9 cellular contexts compared by ENCODE assay signal in the genomic region with DNA sequence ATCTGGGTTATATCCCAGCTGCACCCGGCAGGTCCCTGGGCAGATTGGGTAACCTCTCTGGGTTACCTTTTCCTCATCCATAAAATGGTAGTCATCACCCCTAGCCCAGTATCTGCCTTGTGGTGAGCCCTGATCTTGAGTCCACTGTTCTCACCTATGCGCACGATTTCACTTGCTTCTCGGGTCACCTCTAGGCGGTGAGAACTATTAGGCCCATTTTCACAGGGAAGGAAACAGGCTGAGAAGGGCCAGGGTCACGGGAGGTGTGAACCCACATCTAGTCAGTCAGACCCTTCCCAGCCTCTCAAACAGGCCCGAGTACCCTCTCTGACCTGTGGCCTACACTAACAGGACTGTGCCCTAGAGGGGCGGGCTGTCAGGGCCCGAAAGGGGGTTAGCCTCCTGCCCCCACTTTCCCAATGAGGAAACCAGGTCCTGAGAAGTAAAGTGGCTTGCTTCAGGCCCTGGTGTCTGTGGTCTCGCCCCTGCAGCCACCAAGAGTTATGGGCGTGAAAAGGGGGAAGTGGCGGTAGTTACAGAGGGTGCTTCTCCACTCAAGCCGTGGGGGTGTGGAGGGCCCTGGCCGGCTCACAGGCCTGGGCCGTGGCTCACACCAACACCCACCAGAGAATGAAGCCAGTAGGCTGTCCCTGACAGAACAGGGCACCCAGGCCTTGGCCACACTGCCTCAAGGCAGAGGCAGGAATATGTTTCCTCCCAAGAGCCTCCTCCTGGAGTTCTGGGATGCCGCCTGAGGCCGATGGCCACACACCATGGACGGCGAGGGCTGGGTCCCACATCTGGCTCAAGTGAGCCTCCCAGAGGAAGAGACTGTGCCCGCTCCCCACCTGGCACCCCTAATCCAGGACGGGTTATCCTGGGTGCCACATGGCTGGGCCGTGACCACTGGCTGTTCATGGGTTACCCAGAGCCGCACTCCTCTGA. TPM values are rescaled to one million over a fixed set of nuclear protein-coding genes. Genes with fewer than 3 reads are reported as not detected.
A peak's percentile ranks its signal among the peaks of the same experiment; 100 is the strongest.
DNase-seq lines count a peak whose midpoint lies in the region; ATAC-seq, FAIRE-seq and TF ChIP-seq lines count a peak whose summit lies in the region.
"Had no signal": no experiment of that assay in that cellular context is flagged by ENCODE, and none has a peak within 500 bp of the region (broad histone marks: within the 10 kb centered on the region; RNA-seq: fewer than 3 reads in every experiment).

No MANE protein-coding gene starts in this region.

- H3K4me1 ChIP-seq in lower lobe of right lung: peaks cover 19% of the 10 kb centered on the region

- no peak for TF ChIP-seq CTCF in lower lobe of right lung (IDR thresholded peaks at IDR 0.05)
- TF ChIP-seq CTCF in foreskin fibroblast (IDR thresholded peaks at IDR 0.05; ENCODE audit: low read depth, low read length): no peak

- H3K36me3 ChIP-seq in lower lobe of right lung: no peaks in the 10 kb centered on the region

- H3K27me3 ChIP-seq in lower lobe of right lung (ENCODE audit: low read depth): no peaks in the 10 kb centered on the region

- intact Hi-C loops in lower lobe of right lung (cut with DNase I): no loop called here

- no peak for TF ChIP-seq POLR2A in GM12891 (IDR thresholded peaks at IDR 0.05; ENCODE audit: low read depth, low read length)

- ATAC-seq in GM21717 (IDR thresholded peaks at IDR 0.05; ENCODE audit: unreplicated experiment) (peak; percentile 42), lower lobe of right lung (peak; percentile 61 to 81)

- no peak overlapping the region for H3K4me3 ChIP-seq in lower lobe of right lung
- no peak overlapping the region for H3K4me3 ChIP-seq in foreskin fibroblast (ENCODE audit: low read depth in 1 of 2, low read length in 2 of 2)

- peak overlapping the region; percentile 38 for H3K27ac ChIP-seq in lower lobe of right lung

- no peak for FAIRE-seq in GM12891 (lab: Jason Lieb, UNC)

- H3K9me3 ChIP-seq in lower lobe of right lung: no peaks in the 10 kb centered on the region

- DNase-seq in GM12891 (ENCODE audit: insufficient read length, low spot score): no peak
- DNase-seq in NOMO-1 treated with DMSO at 0.1 percent for 48 hours (lab: John Stamatoyannopoulos, UW; ENCODE audit: unreplicated experiment): peak; percentile 90
- peak; percentile 76 for DNase-seq in lower lobe of right lung
- DNase-seq in OCI-M1 (lab: John Stamatoyannopoulos, UW): no peak
- no peak for DNase-seq in foreskin fibroblast
- DNase-seq in NCI-H2029 (lab: John Stamatoyannopoulos, UW): no peak
- no peak for DNase-seq in ureter (ENCODE audit: low spot score)
- DNase-seq: SW 1271 had no signal

TF ChIP-seq in GM12891, 5 proteins besides CTCF, POLR2A, EP300 and RAD21:
- no peak for TF ChIP-seq PAX5 (IDR thresholded peaks at IDR 0.05; ENCODE audit: insufficient read depth, low read length, severe bottlenecking)
- TF ChIP-seq SPI1 (IDR thresholded peaks at IDR 0.05; ENCODE audit: low read depth, low read length): peak; percentile 92
- TF ChIP-seq POLR2AphosphoS5 (IDR thresholded peaks at IDR 0.05; ENCODE audit: low read depth, low read length): no peak
- no peak for TF ChIP-seq POU2F2 (IDR thresholded peaks at IDR 0.05; ENCODE audit: low read depth, low read length)
- no peak for TF ChIP-seq TAF1 (IDR thresholded peaks at IDR 0.05; ENCODE audit: low read depth, low read length)
TF ChIP-seq in GM12891: peak in this region for 1.

RNA-seq across cellular contexts. Expression of gene PSTPIP1, which starts 19.5 kb away (rescaled TPM):
- 5.2 TPM for polyA plus RNA-seq in GM12891 (2012; ENCODE audit: low read depth, missing spikeins)
- total RNA-seq in lower lobe of right lung: 18.4 TPM
- total RNA-seq in ureter: 12.3 TPM

RNA-seq across cellular contexts. Expression of gene TSPAN3, which starts 56.5 kb away (rescaled TPM):
- polyA plus RNA-seq in GM12891 (2012; ENCODE audit: low read depth, missing spikeins): 34.5 TPM
- total RNA-seq in lower lobe of right lung (292 TPM), ureter (166 TPM)

Comparison
In these comparisons a context has a peak if more than half of its experiments do, and no peak if none do; other contexts are left out.
1. DNase-seq: peak in NOMO-1 treated with DMSO at 0.1 percent for 48 hours (single experiment) and lower lobe of right lung (single experiment); none in GM12891 (single experiment), OCI-M1 (single experiment), foreskin fibroblast (0 of 2), NCI-H2029 (single experiment) and ureter (single experiment).